Comparison of ENCODE assay signal across 1 cellular context in the genomic region with DNA sequence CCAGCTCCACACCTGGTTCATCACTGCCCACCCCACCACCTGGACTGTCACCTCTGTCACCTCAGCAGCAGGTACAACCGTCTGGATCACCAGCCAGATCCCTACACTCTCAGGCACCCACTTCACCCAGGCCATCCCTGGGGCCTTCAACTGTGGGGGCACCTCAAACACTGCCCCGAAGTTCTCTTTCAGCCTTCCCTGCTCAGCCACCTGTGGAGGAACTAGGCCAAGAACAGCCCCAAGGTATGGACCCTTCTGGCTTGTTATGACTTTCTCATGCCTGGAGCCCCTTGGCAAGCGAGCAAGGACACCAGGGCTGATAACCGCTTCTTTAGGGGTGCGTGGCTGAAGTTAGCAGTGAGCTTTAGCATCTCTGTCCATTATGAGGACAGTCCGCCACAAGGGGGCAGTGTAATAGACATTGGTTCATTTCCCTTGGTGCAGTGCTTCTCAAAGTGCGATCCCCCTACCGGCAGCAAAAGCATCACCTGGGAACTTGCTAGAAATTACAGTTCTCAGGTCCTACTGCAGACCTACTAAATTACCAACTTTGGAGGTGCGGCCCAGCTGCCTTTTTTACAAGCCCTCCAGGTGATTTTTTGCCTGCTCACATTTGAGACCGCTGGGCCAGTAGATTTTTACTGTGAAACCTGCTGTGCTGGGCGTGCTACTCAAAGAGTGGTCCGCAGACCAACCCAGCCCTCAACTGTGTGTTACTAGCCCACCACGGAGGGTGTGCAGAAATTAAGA.
A peak's percentile ranks its signal among the peaks of the same experiment; 100 is the strongest.
TF ChIP-seq lines count a peak whose summit lies in the region.

No MANE protein-coding gene starts in this region.

TF ChIP-seq in HepG2, 621 proteins besides CTCF, POLR2A, EP300 and RAD21 (continued from another document and continues in another):
- no peak for TF ChIP-seq ATRX (CRISPR knock-in tag; IDR thresholded peaks at IDR 0.05; ENCODE audit: borderline replicate concordance)
- peak; percentile 31; the same call in 1 of the 2 replicates for TF ChIP-seq CEBPB (IDR thresholded peaks at IDR 0.05; ENCODE audit: borderline replicate concordance, low read depth, low read length)
- TF ChIP-seq, protein P1, sequence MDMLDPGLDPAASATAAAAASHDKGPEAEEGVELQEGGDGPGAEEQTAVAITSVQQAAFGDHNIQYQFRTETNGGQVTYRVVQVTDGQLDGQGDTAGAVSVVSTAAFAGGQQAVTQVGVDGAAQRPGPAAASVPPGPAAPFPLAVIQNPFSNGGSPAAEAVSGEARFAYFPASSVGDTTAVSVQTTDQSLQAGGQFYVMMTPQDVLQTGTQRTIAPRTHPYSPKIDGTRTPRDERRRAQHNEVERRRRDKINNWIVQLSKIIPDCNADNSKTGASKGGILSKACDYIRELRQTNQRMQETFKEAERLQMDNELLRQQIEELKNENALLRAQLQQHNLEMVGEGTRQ (IDR thresholded peaks at IDR 0.05; ENCODE audit: low read depth, low read length) = no peak
- TF ChIP-seq, protein P1 (CRISPR knock-in tag; IDR thresholded peaks at IDR 0.05; ENCODE audit: borderline replicate concordance) = no peak
- TF ChIP-seq CHD2 (IDR thresholded peaks at IDR 0.05; ENCODE audit: low read depth, low read length) = no peak
- TF ChIP-seq ZFP36 (IDR thresholded peaks at IDR 0.05; ENCODE audit: borderline replicate concordance, low read depth, low read length, partially characterized antibody) = peak; percentile 53
- TF ChIP-seq CBX1 (IDR thresholded peaks at IDR 0.05; ENCODE audit: low read depth) = peak; percentile 80
- no peak for TF ChIP-seq TGIF2 (CRISPR knock-in tag; IDR thresholded peaks at IDR 0.05)
- no peak for TF ChIP-seq ZNF33B (CRISPR knock-in tag; IDR thresholded peaks at IDR 0.05)
- TF ChIP-seq, protein P2, sequence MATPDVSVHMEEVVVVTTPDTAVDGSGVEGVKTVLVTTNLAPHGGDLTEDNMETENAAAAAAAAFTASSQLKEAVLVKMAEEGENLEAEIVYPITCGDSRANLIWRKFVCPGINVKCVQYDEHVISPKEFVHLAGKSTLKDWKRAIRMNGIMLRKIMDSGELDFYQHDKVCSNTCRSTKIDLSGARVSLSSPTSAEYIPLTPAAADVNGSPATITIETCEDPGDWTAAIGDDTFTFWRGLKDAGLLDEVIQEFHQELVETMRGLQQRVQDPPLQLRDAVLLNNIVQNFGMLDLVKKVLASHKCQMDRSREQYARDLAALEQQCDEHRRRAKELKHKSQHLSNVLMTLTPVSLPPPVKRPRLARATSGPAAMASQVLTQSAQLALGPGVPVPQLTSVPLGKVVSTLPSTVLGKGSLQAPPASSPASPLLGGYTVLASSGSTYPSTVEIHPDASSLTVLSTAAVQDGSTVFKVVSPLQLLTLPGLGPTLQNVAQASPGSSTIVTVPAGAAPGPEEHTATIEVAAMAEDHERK (CRISPR knock-in tag; IDR thresholded peaks at IDR 0.05; ENCODE audit: low read depth) = no peak
- no peak for TF ChIP-seq SALL2 (CRISPR knock-in tag; IDR thresholded peaks at IDR 0.05)
- no peak for TF ChIP-seq ZNF530 (CRISPR knock-in tag; IDR thresholded peaks at IDR 0.05; ENCODE audit: low read depth)
- no peak for TF ChIP-seq NR3C1 (CRISPR knock-in tag; IDR thresholded peaks at IDR 0.05)
- TF ChIP-seq, protein P3, sequence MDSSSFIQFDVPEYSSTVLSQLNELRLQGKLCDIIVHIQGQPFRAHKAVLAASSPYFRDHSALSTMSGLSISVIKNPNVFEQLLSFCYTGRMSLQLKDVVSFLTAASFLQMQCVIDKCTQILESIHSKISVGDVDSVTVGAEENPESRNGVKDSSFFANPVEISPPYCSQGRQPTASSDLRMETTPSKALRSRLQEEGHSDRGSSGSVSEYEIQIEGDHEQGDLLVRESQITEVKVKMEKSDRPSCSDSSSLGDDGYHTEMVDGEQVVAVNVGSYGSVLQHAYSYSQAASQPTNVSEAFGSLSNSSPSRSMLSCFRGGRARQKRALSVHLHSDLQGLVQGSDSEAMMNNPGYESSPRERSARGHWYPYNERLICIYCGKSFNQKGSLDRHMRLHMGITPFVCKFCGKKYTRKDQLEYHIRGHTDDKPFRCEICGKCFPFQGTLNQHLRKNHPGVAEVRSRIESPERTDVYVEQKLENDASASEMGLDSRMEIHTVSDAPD (CRISPR knock-in tag; IDR thresholded peaks at IDR 0.05) = no peak
- TF ChIP-seq ATF1 (CRISPR knock-in tag; IDR thresholded peaks at IDR 0.05) = no peak
- TF ChIP-seq LCORL (IDR thresholded peaks at IDR 0.05) = no peak
- 0 out of 2 replicates have a peak, but pooled peaks have one; percentile 47 for TF ChIP-seq LCORL (CRISPR knock-in tag; IDR thresholded peaks at IDR 0.05)
- no peak for TF ChIP-seq ISX (CRISPR knock-in tag; conservative IDR thresholded peaks at IDR 0.05)
- no peak for TF ChIP-seq ZNF343 (CRISPR knock-in tag; IDR thresholded peaks at IDR 0.05)
- peak; percentile 12; the same call in 1 of the 2 replicates for TF ChIP-seq BCL6 (CRISPR knock-in tag; IDR thresholded peaks at IDR 0.05)
- peak; percentile 74 for TF ChIP-seq ZNF143 (CRISPR knock-in tag; IDR thresholded peaks at IDR 0.05)
- no peak for TF ChIP-seq ZNF10 (CRISPR knock-in tag; IDR thresholded peaks at IDR 0.05; ENCODE audit: borderline replicate concordance, low read depth)
- TF ChIP-seq MYC (CRISPR knock-in tag; IDR thresholded peaks at IDR 0.05; ENCODE audit: borderline replicate concordance) = no peak
- no peak for TF ChIP-seq ZNF75D (CRISPR knock-in tag; IDR thresholded peaks at IDR 0.05; ENCODE audit: borderline replicate concordance)
- TF ChIP-seq DNMT1 (CRISPR knock-in tag; IDR thresholded peaks at IDR 0.05) = no peak
- no peak for TF ChIP-seq NR2F2 (IDR thresholded peaks at IDR 0.05; ENCODE audit: borderline replicate concordance, low read depth)
- TF ChIP-seq EEA1 (CRISPR knock-in tag; IDR thresholded peaks at IDR 0.05; ENCODE audit: borderline replicate concordance) = no peak
- TF ChIP-seq, protein P4, sequence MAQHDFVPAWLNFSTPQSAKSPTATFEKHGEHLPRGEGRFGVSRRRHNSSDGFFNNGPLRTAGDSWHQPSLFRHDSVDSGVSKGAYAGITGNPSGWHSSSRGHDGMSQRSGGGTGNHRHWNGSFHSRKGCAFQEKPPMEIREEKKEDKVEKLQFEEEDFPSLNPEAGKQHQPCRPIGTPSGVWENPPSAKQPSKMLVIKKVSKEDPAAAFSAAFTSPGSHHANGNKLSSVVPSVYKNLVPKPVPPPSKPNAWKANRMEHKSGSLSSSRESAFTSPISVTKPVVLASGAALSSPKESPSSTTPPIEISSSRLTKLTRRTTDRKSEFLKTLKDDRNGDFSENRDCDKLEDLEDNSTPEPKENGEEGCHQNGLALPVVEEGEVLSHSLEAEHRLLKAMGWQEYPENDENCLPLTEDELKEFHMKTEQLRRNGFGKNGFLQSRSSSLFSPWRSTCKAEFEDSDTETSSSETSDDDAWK (CRISPR knock-in tag; IDR thresholded peaks at IDR 0.05) = no peak
- TF ChIP-seq, protein P5, sequence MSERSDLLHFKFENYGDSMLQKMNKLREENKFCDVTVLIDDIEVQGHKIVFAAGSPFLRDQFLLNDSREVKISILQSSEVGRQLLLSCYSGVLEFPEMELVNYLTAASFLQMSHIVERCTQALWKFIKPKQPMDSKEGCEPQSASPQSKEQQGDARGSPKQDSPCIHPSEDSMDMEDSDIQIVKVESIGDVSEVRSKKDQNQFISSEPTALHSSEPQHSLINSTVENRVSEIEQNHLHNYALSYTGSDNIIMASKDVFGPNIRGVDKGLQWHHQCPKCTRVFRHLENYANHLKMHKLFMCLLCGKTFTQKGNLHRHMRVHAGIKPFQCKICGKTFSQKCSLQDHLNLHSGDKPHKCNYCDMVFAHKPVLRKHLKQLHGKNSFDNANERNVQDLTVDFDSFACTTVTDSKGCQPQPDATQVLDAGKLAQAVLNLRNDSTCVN (CRISPR knock-in tag; IDR thresholded peaks at IDR 0.05; ENCODE audit: borderline replicate concordance) = no peak
- TF ChIP-seq, protein P6, sequence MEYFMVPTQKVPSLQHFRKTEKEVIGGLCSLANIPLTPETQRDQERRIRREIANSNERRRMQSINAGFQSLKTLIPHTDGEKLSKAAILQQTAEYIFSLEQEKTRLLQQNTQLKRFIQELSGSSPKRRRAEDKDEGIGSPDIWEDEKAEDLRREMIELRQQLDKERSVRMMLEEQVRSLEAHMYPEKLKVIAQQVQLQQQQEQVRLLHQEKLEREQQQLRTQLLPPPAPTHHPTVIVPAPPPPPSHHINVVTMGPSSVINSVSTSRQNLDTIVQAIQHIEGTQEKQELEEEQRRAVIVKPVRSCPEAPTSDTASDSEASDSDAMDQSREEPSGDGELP (IDR thresholded peaks at IDR 0.05; ENCODE audit: borderline replicate concordance, low read depth) = peak; percentile 46; the same call in 1 of the 2 replicates
- TF ChIP-seq, protein P7, sequence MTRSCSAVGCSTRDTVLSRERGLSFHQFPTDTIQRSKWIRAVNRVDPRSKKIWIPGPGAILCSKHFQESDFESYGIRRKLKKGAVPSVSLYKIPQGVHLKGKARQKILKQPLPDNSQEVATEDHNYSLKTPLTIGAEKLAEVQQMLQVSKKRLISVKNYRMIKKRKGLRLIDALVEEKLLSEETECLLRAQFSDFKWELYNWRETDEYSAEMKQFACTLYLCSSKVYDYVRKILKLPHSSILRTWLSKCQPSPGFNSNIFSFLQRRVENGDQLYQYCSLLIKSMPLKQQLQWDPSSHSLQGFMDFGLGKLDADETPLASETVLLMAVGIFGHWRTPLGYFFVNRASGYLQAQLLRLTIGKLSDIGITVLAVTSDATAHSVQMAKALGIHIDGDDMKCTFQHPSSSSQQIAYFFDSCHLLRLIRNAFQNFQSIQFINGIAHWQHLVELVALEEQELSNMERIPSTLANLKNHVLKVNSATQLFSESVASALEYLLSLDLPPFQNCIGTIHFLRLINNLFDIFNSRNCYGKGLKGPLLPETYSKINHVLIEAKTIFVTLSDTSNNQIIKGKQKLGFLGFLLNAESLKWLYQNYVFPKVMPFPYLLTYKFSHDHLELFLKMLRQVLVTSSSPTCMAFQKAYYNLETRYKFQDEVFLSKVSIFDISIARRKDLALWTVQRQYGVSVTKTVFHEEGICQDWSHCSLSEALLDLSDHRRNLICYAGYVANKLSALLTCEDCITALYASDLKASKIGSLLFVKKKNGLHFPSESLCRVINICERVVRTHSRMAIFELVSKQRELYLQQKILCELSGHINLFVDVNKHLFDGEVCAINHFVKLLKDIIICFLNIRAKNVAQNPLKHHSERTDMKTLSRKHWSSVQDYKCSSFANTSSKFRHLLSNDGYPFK (CRISPR knock-in tag; IDR thresholded peaks at IDR 0.05; ENCODE audit: borderline replicate concordance) = no peak
- TF ChIP-seq ZNF660 (CRISPR knock-in tag; IDR thresholded peaks at IDR 0.05; ENCODE audit: borderline replicate concordance, low read depth) = no peak
- TF ChIP-seq ZSCAN12 (CRISPR knock-in tag; IDR thresholded peaks at IDR 0.05) = no peak
- no peak for TF ChIP-seq ZNF552 (CRISPR knock-in tag; IDR thresholded peaks at IDR 0.05; ENCODE audit: borderline replicate concordance)
- TF ChIP-seq TEAD2 (CRISPR knock-in tag; IDR thresholded peaks at IDR 0.05) = no peak
- TF ChIP-seq, protein P8, sequence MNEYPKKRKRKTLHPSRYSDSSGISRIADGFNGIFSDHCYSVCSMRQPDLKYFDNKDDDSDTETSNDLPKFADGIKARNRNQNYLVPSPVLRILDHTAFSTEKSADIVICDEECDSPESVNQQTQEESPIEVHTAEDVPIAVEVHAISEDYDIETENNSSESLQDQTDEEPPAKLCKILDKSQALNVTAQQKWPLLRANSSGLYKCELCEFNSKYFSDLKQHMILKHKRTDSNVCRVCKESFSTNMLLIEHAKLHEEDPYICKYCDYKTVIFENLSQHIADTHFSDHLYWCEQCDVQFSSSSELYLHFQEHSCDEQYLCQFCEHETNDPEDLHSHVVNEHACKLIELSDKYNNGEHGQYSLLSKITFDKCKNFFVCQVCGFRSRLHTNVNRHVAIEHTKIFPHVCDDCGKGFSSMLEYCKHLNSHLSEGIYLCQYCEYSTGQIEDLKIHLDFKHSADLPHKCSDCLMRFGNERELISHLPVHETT (CRISPR knock-in tag; conservative IDR thresholded peaks at IDR 0.05) = no peak
- TF ChIP-seq, protein P9, sequence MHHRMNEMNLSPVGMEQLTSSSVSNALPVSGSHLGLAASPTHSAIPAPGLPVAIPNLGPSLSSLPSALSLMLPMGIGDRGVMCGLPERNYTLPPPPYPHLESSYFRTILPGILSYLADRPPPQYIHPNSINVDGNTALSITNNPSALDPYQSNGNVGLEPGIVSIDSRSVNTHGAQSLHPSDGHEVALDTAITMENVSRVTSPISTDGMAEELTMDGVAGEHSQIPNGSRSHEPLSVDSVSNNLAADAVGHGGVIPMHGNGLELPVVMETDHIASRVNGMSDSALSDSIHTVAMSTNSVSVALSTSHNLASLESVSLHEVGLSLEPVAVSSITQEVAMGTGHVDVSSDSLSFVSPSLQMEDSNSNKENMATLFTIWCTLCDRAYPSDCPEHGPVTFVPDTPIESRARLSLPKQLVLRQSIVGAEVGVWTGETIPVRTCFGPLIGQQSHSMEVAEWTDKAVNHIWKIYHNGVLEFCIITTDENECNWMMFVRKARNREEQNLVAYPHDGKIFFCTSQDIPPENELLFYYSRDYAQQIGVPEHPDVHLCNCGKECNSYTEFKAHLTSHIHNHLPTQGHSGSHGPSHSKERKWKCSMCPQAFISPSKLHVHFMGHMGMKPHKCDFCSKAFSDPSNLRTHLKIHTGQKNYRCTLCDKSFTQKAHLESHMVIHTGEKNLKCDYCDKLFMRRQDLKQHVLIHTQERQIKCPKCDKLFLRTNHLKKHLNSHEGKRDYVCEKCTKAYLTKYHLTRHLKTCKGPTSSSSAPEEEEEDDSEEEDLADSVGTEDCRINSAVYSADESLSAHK (CRISPR knock-in tag; IDR thresholded peaks at IDR 0.05; ENCODE audit: borderline replicate concordance) = no peak
